In the genomic region with DNA sequence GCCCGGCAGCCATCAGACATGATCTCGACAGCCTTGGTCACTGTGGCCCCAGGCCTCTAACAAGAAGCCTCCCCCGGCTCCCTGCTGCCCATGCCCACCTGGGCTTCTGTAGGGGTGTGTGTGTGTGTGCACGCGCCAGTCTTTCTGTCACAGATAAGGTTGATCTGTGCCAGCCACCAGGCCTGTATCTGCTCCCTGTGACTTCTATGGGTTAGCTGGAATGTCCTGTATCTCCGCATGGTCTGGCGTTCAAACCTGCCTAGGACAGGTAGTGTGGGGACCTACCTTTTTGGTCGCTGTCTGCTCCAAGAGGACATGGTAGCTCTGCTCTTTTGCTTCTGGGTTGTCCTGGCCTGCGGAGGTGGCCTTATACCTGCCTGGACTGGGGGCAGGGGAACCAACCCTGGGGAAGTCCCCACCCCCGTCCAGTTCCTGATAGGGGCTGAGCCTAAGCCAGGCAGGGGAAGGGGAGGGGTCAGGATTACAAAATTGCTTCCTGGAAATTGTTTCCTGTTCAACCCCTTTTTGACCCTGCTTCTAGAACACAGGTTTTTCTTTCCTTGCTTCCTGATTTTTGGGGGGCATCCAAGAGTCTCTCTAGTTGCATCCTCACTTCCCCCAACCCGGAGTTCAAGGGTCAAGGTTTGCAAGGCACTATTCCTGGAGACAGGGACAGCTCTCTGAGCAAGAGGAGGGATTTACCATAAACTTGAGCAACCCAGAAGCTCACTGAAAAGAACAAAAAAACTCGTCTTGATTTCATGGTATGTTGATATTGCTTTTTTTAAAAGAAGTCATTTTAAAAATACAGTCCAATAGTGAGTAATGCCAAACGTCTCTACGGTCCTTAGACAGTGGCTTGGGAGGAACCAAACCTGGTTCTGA, we compare ENCODE assay signal across 8 cellular contexts. TPM values are rescaled to one million over a fixed set of nuclear protein-coding genes. Genes with fewer than 3 reads are reported as not detected.
DNase-seq lines count a peak whose midpoint lies in the region; ATAC-seq, FAIRE-seq and TF ChIP-seq lines count a peak whose summit lies in the region.

A gene with protein sequence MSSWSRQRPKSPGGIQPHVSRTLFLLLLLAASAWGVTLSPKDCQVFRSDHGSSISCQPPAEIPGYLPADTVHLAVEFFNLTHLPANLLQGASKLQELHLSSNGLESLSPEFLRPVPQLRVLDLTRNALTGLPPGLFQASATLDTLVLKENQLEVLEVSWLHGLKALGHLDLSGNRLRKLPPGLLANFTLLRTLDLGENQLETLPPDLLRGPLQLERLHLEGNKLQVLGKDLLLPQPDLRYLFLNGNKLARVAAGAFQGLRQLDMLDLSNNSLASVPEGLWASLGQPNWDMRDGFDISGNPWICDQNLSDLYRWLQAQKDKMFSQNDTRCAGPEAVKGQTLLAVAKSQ (minus strand): TSS at position 340 of the 885 bp plus-strand sequence. CDS start 23 bp downstream, at position 317.

- H3K4me1 ChIP-seq in KMS-11 (ENCODE audit: low read depth, poor library complexity, severe bottlenecking): peaks cover 16% of the 10 kb centered on the region

- no peaks in the 10 kb centered on the region for H3K79me2 ChIP-seq in KMS-11 (ENCODE audit: insufficient read depth, low read depth)

- DNase-seq in GM06990 (ENCODE audit: extremely low read depth, insufficient read length) (peak; percentile 49), cardiac fibroblast (ENCODE audit: low read depth in 2 of 2) (peak; percentile 18 to 92), natural killer cell (no peak), D721Med (ENCODE audit: insufficient read length, low spot score) (no peak)

- H3K4me2 ChIP-seq in KMS-11: peak within 1 kb of the TSS; percentile 43; the same call in 1 of the 2 replicates

- no peaks in the 10 kb centered on the region for H3K4me1 Mint-ChIP-seq in natural killer cell

- H3K27me3 Mint-ChIP-seq in natural killer cell (ENCODE audit: low read depth in 2 of 2): peaks cover 0 to 8% of the 10 kb centered on the region in 2 donors

- H3K27me3 ChIP-seq in GM06990 (replicated peaks; ENCODE audit: control insufficient read depth, insufficient read depth, low read length) (no peaks in the 10 kb centered on the region), KMS-11 (ENCODE audit: insufficient read depth, low read depth) (peaks cover 54% of the 10 kb centered on the region)

- intact Hi-C loops in natural killer cell (cut with micrococcal nuclease): no loop called here

- peak in 1 of 3 donors; percentile 69 for ATAC-seq in natural killer cell
- no peak for ATAC-seq in GM21737 (IDR thresholded peaks at IDR 0.05; ENCODE audit: unreplicated experiment)
- ATAC-seq in GM18520 (IDR thresholded peaks at IDR 0.05; ENCODE audit: unreplicated experiment): no peak
- ATAC-seq in GM18519 (IDR thresholded peaks at IDR 0.05; ENCODE audit: low FRiP score, unreplicated experiment): no peak

- no peak within 1 kb of the TSS for H3K9ac ChIP-seq in KMS-11

- H3K36me3 ChIP-seq in GM06990 (ENCODE audit: control insufficient read depth, insufficient read depth, low read length): no peaks in the 10 kb centered on the region
- H3K36me3 ChIP-seq in KMS-11 (ENCODE audit: insufficient read depth): no peaks in the 10 kb centered on the region

- H3K9me3 Mint-ChIP-seq in natural killer cell: peaks cover 0 to 2% of the 10 kb centered on the region in 2 donors

- H3K4me3 Mint-ChIP-seq in natural killer cell: peak within 1 kb of the TSS; percentile 21

- TF ChIP-seq CTCF in GM06990 (IDR thresholded peaks at IDR 0.05; ENCODE audit: insufficient read depth, low read length, poor library complexity, severe bottlenecking) (no peak), KMS-11 (conservative IDR thresholded peaks at IDR 0.05; ENCODE audit: low read depth, low read length) (no peak), cardiac fibroblast (IDR thresholded peaks at IDR 0.05; ENCODE audit: low read depth, low read length) (no peak), natural killer cell (IDR thresholded peaks at IDR 0.05) (no peak), D721Med (IDR thresholded peaks at IDR 0.05; ENCODE audit: insufficient read depth, missing control alignments) (no peak)

- H4K20me1 ChIP-seq in KMS-11 (ENCODE audit: insufficient read depth): no peaks in the 10 kb centered on the region

- no peak within 1 kb of the TSS for H3K27ac Mint-ChIP-seq in natural killer cell

- H3K27ac ChIP-seq in KMS-11: no peak within 1 kb of the TSS

- no peak for FAIRE-seq in D721Med (lab: Jason Lieb, UNC)

- H3K4me3 ChIP-seq in GM06990 (replicated peaks; ENCODE audit: low read depth, low read length) (peak within 1 kb of the TSS; percentile 54), KMS-11 (IDR thresholded peaks at IDR 0.05; ENCODE audit: insufficient read depth, low read depth, low read length) (no peak within 1 kb of the TSS), cardiac fibroblast (replicated peaks in 1 of 2; ENCODE audit: low read depth in 2 of 2, low read length in 2 of 2) (no peak within 1 kb of the TSS)

- H2AFZ ChIP-seq in KMS-11 (ENCODE audit: low read depth): no peak within 1 kb of the TSS

- H3K36me3 Mint-ChIP-seq in natural killer cell: no peaks in the 10 kb centered on the region

RNA-seq across cellular contexts. Expression of the gene that starts here (rescaled TPM):
- 1 to 10 TPM in 1 of 3 donors, not detected in 2; 1.8 TPM for total RNA-seq in natural killer cell

Comparison
In these comparisons a context has a peak if more than half of its experiments do, and no peak if none do; other contexts are left out.
1. DNase-seq: peak in GM06990 (single experiment) and cardiac fibroblast (2 of 2); none in natural killer cell (single experiment) and D721Med (single experiment).